ENCODE assay signal across 9 cellular contexts in genomic region chr17:82242977-82243647, GRCh38. TPM values are rescaled to one million over a fixed set of nuclear protein-coding genes. Genes with fewer than 3 reads are reported as not detected.
DNase-seq lines count a peak whose midpoint lies in the region; ATAC-seq and TF ChIP-seq lines count a peak whose summit lies in the region.
"Had no signal": no experiment of that assay in that cellular context is flagged by ENCODE, and none has a peak within 500 bp of the region (broad histone marks: within the 10 kb centered on the region; RNA-seq: fewer than 3 reads in every experiment).

No MANE protein-coding gene starts in this region.

- H3K4me3 Mint-ChIP-seq in GM23338: no peak overlapping the region

- DNase-seq in AG04449 (ENCODE audit: low read depth, low spot score) (peak; percentile 34), NCI-H2196 (lab: John Stamatoyannopoulos, UW; ENCODE audit: unreplicated experiment) (peak; percentile 82), dorsolateral prefrontal cortex (peak; percentile 74 to 90 (median 87)), mucosa of gallbladder (ENCODE audit: low spot score) (peak; percentile 82), iPS-NIHi7 (ENCODE audit: extremely low spot score) (no peak), SKM-1 (lab: John Stamatoyannopoulos, UW; ENCODE audit: unreplicated experiment) (no peak), SIG-M5 treated with dmso at 0.1 percent for 504 hours (lab: John Stamatoyannopoulos, UW; ENCODE audit: unreplicated experiment) (no peak), GM23338 (ENCODE audit: low spot score) (no peak)
- DNase-seq: NCI-H1092 treated with DMSO at 0.1 percent for 48 hours had no signal

- H4K20me1 ChIP-seq in GM23338 (replicated peaks; ENCODE audit: insufficient read depth): peaks cover 29% of the 10 kb centered on the region

- H3K9me2 ChIP-seq in GM23338 (ENCODE audit: insufficient read depth): no peaks in the 10 kb centered on the region

- no peak overlapping the region for H3K27ac Mint-ChIP-seq in GM23338

- peaks cover 56% of the 10 kb centered on the region for H3K36me3 Mint-ChIP-seq in GM23338 (ENCODE audit: low read depth)

- H3K9me3 Mint-ChIP-seq in GM23338: no peaks in the 10 kb centered on the region; the same call in 2 of the 3 replicates

- intact Hi-C loops in dorsolateral prefrontal cortex (cut with DNase I): loop anchor here (5.0 to 10.0 kb wide), 3 partner anchors 44 to 172 kb away; partner anchors contain the start of genes HEXD (in 1 of the 2) and OGFOD3 (in 1 of the 2)

- peaks cover 17% of the 10 kb centered on the region for H3K36me3 ChIP-seq in GM23338 (ENCODE audit: insufficient read depth)

- 0 out of 2 replicates have a peak, but pooled peaks cover 7% of the 10 kb centered on the region for H3F3A ChIP-seq in GM23338 (replicated peaks; ENCODE audit: low read depth)

- H3K4me1 ChIP-seq in GM23338 (ENCODE audit: insufficient read depth): no peaks in the 10 kb centered on the region; the same call in 1 of the 2 replicates

- TF ChIP-seq CTCF in AG04449 (IDR thresholded peaks at IDR 0.05; ENCODE audit: insufficient read depth, low read length, missing control alignments): no peak
- peak in 9 of 56 donors; percentile 8 to 25 (median 16) for TF ChIP-seq CTCF in dorsolateral prefrontal cortex (IDR thresholded peaks at IDR 0.05 in 54 of 56, conservative IDR thresholded peaks at IDR 0.05 in 2 of 56; ENCODE audit: low read depth in 1 of 56, partially characterized antibody in 56 of 56)
- no peak for TF ChIP-seq CTCF in GM23338 (conservative IDR thresholded peaks at IDR 0.05; ENCODE audit: low read depth in 2 of 2)

- peaks cover 7% of the 10 kb centered on the region for H3K4me1 Mint-ChIP-seq in GM23338

- H3K27me3 ChIP-seq in dorsolateral prefrontal cortex (no peaks in the 10 kb centered on the region), GM23338 (ENCODE audit: insufficient read depth) (no peaks in the 10 kb centered on the region)

- POLR2A ChIA-PET in AG04449 (lab: Yijun Ruan, JAX): interaction anchor here (0.6 to 4.2 kb wide), 7 partner anchors 9 to 223 kb away, joined by 3 to 51 read pairs (median 6); partner anchors contain the start of genes RAC3 and SLC16A3

- ATAC-seq in GM23338: no peak

- H3K4me2 ChIP-seq in GM23338: no peak overlapping the region

- peaks cover 17% of the 10 kb centered on the region for H3K27me3 Mint-ChIP-seq in GM23338 (ENCODE audit: insufficient read depth, low read depth, poor library complexity)

- H3K4me3 ChIP-seq in AG04449 (ENCODE audit: low read depth, low read length) (no peak overlapping the region), dorsolateral prefrontal cortex (peak overlapping the region in 25 of 59 donors; percentile 1 to 34 (median 15)), GM23338 (no peak overlapping the region)

- peaks cover 22% of the 10 kb centered on the region for H3K79me2 ChIP-seq in GM23338 (replicated peaks; ENCODE audit: insufficient read depth)

- H3K27ac ChIP-seq in dorsolateral prefrontal cortex (peak overlapping the region in 57 of 59 donors; percentile 23 to 90 (median 77)), GM23338 (ENCODE audit: low read depth) (no peak overlapping the region)

- CTCF ChIA-PET in AG04449 (lab: Yijun Ruan, JAX): interaction anchor here (1.4 to 10.9 kb wide), 3 partner anchors 9 to 109 kb away, joined by 4 to 95 read pairs (median 4); no protein-coding TSS in a partner anchor

- H2AFZ ChIP-seq in GM23338: no peak overlapping the region

TF ChIP-seq in GM23338, 12 proteins besides CTCF, POLR2A, EP300 and RAD21 (continues in another document):
- TF ChIP-seq ZNF331 (CRISPR knock-in tag; IDR thresholded peaks at IDR 0.05; ENCODE audit: low read depth) (no peak), POLR2AphosphoS5 (IDR thresholded peaks at IDR 0.05; ENCODE audit: low read depth) (no peak), CREB1 (CRISPR knock-in tag; IDR thresholded peaks at IDR 0.05; ENCODE audit: low read depth) (no peak), STAT1 (IDR thresholded peaks at IDR 0.05; ENCODE audit: unreplicated experiment) (no peak), NANOG (IDR thresholded peaks at IDR 0.05; ENCODE audit: borderline replicate concordance) (no peak), JUNB (IDR thresholded peaks at IDR 0.05; ENCODE audit: unreplicated experiment) (no peak), ZNF114 (CRISPR knock-in tag; IDR thresholded peaks at IDR 0.05) (no peak), EZH2 (IDR thresholded peaks at IDR 0.05; ENCODE audit: low read depth, unreplicated experiment) (no peak), EZH2phosphoT487 (IDR thresholded peaks at IDR 0.05; ENCODE audit: unreplicated experiment) (no peak), REST (IDR thresholded peaks at IDR 0.05; ENCODE audit: unreplicated experiment) (no peak)
- TF ChIP-seq, protein P1, sequence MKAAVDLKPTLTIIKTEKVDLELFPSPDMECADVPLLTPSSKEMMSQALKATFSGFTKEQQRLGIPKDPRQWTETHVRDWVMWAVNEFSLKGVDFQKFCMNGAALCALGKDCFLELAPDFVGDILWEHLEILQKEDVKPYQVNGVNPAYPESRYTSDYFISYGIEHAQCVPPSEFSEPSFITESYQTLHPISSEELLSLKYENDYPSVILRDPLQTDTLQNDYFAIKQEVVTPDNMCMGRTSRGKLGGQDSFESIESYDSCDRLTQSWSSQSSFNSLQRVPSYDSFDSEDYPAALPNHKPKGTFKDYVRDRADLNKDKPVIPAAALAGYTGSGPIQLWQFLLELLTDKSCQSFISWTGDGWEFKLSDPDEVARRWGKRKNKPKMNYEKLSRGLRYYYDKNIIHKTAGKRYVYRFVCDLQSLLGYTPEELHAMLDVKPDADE (IDR thresholded peaks at IDR 0.05): no peak

RNA-seq across cellular contexts. Expression of gene SLC16A3, which starts 14.3 kb away (rescaled TPM):
- 10 to 100 TPM in 76 of 120 experiments, 1 to 10 TPM in 44; 4.8 to 45.0 (median 12.2) TPM for total RNA-seq in dorsolateral prefrontal cortex
- total RNA-seq in mucosa of gallbladder: 95.7 TPM
- total RNA-seq in GM23338 (2014; rRNA removed; shearing (Covaris generic)): 10.6 and 14.4 TPM in 2 replicates
- 2.9 and 3.5 TPM in 2 replicates for polyA plus RNA-seq in GM23338 (2016; fragmentation: Nextera tagmentation; extraction: Ambion mirVana)

RNA-seq across cellular contexts. Expression of gene CSNK1D, which starts 30.4 kb away (rescaled TPM):
- total RNA-seq in dorsolateral prefrontal cortex (100 to 1,000 TPM in 117 of 120 experiments, 10 to 100 TPM in 3; 96.2 to 160 (median 125) TPM), mucosa of gallbladder (161 TPM)
- total RNA-seq in GM23338 (2014; rRNA removed; shearing (Covaris generic)): 48.4 and 66.4 TPM in 2 replicates
- 43.5 and 55.3 TPM in 2 replicates for polyA plus RNA-seq in GM23338 (2016; fragmentation: Nextera tagmentation; extraction: Ambion mirVana)

RNA-seq across cellular contexts. Expression of gene CCDC57, which starts 30.5 kb away (rescaled TPM):
- total RNA-seq in dorsolateral prefrontal cortex: 100 to 1,000 TPM in 17 of 120 experiments, 10 to 100 TPM in 103; 38.5 to 134 (median 72.6) TPM
- 56.9 TPM for total RNA-seq in mucosa of gallbladder
- total RNA-seq in GM23338 (2014; rRNA removed; shearing (Covaris generic)): 6.7 and 16.3 TPM in 2 replicates
- 6.4 and 7.0 TPM in 2 replicates for polyA plus RNA-seq in GM23338 (2016; fragmentation: Nextera tagmentation; extraction: Ambion mirVana)

Comparison
In these comparisons a context has a peak if more than half of its experiments do, and no peak if none do; other contexts are left out.
1. DNase-seq: peak in AG04449 (single experiment), NCI-H2196 (single experiment), dorsolateral prefrontal cortex (10 of 10) and mucosa of gallbladder (single experiment); none in iPS-NIHi7 (single experiment), SKM-1 (single experiment), SIG-M5 treated with dmso at 0.1 percent for 504 hours (single experiment) and GM23338 (single experiment).